Comparison of ENCODE assay signal across 9 cellular contexts in genomic region chr14:60485600-60486251, GRCh38. TPM values are rescaled to one million over a fixed set of nuclear protein-coding genes. Genes with fewer than 3 reads are reported as not detected.
A peak's percentile ranks its signal among the peaks of the same experiment; 100 is the strongest.
DNase-seq lines count a peak whose midpoint lies in the region; ATAC-seq and TF ChIP-seq lines count a peak whose summit lies in the region.
"Had no signal": no experiment of that assay in that cellular context is flagged by ENCODE, and none has a peak within 500 bp of the region (broad histone marks: within the 10 kb centered on the region; RNA-seq: fewer than 3 reads in every experiment).

A gene with protein sequence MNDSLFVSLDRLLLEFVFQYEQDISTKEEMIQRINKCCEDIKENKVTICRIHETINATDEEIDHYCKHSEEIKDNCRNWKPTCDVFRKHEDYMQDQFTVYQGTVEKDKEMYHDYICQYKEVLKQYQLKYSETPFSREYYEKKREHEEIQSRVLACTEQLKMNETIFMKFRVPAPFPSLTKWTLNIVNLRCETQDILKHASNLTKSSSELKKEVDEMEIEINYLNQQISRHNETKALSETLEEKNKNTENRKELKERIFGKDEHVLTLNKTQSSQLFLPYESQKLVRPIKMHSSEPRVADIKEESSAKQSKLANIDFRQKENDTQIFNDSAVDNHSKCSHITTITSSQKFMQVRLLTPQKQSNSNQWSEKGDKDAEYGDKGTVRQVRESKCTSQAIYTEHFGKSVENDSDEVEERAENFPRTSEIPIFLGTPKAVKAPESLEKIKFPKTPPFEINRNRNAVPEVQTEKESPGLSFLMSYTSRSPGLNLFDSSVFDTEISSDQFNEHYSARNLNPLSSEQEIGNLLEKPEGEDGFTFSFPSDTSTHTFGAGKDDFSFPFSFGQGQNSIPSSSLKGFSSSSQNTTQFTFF (minus strand): TSS chr14:60486063. CDS start chr14:60485078, 985 bp downstream.

- no peaks in the 10 kb centered on the region for H3K79me1 ChIP-seq in H9 (ENCODE audit: insufficient read depth, low read depth, low read length, poor library complexity, severe bottlenecking)

- no CpG with 5 or more reads among the region's 57 CpGs for WGBS in H9 (ENCODE audit: extremely low coverage, insufficient read length, low lambda C conversion rate)

- H3K4me3 ChIP-seq in ACC112 (ENCODE audit: low read depth, low read length) (peak within 1 kb of the TSS; percentile 79), adipocyte (ENCODE audit: low read length) (peak within 1 kb of the TSS; percentile 76), muscle layer of colon (ENCODE audit: low read depth in 1 of 2, low read length in 2 of 2) (peak within 1 kb of the TSS; percentile 26 to 58)

- H3K9me3 Mint-ChIP-seq in H9 (peaks cover 2% of the 10 kb centered on the region in 2 experiments; a peak in 4 of 5 replicates), Calu3 (ENCODE audit: low read depth, unreplicated experiment) (peaks cover under 1% of the 10 kb centered on the region)

- H3K27me3 Mint-ChIP-seq in H9 (ENCODE audit: low read depth), result peaks cover 11% of the 10 kb centered on the region
- no peaks in the 10 kb centered on the region for H3K27me3 Mint-ChIP-seq in Calu3 (ENCODE audit: unreplicated experiment)

- H3K27ac Mint-ChIP-seq in H9 (peak within 1 kb of the TSS in 1 of 3 experiments; percentile 75; a peak in 1 of 7 replicates), Calu3 (ENCODE audit: unreplicated experiment) (no peak within 1 kb of the TSS)

- H3K18ac ChIP-seq in H9 (ENCODE audit: insufficient read length, low read depth, low read length), result peak within 1 kb of the TSS; percentile 39

- H3K4me2 ChIP-seq in H9 (ENCODE audit: insufficient read depth, insufficient read length, low read length), result peak within 1 kb of the TSS; percentile 67

- H3K14ac ChIP-seq in H9 (ENCODE audit: insufficient read depth, low read length), result peak within 1 kb of the TSS; percentile 63; the same call in 1 of the 2 replicates

- H3K36me3 Mint-ChIP-seq in H9 (ENCODE audit: insufficient read depth in 1 of 3, low read depth in 3 of 3), result peaks cover 0 to 2% (median 0%) of the 10 kb centered on the region in 3 experiments; a peak in 1 of 7 replicates
- no peaks in the 10 kb centered on the region for H3K36me3 Mint-ChIP-seq in Calu3 (ENCODE audit: insufficient read depth, unreplicated experiment)

- no peak within 1 kb of the TSS for H2BK15ac ChIP-seq in H9 (ENCODE audit: low read depth, low read length)

- no peak within 1 kb of the TSS for H2BK5ac ChIP-seq in H9 (ENCODE audit: insufficient read length, low read length)

- H3K56ac ChIP-seq in H9 (ENCODE audit: insufficient read length, low read depth, low read length), result no peak within 1 kb of the TSS

- no peak within 1 kb of the TSS for H4K8ac ChIP-seq in H9 (replicated peaks; ENCODE audit: insufficient read length, low read depth, low read length)

- H3T11ph ChIP-seq in H9 (ENCODE audit: low read length), result no peak within 1 kb of the TSS

- ATAC-seq in HG03175 (IDR thresholded peaks at IDR 0.05; ENCODE audit: unreplicated experiment), result no peak

- H3K36me3 ChIP-seq in ACC112 (ENCODE audit: insufficient read depth, low read length) (no peaks in the 10 kb centered on the region; the same call in 1 of the 2 replicates), adipocyte (ENCODE audit: control insufficient read depth, insufficient read depth, low read length, severe bottlenecking) (no peaks in the 10 kb centered on the region), muscle layer of colon (ENCODE audit: insufficient read depth, low read length) (no peaks in the 10 kb centered on the region)

- H2BK20ac ChIP-seq in H9 (ENCODE audit: low read depth, low read length, poor library complexity, severe bottlenecking), result no peak within 1 kb of the TSS

- H3K27me3 ChIP-seq in ACC112 (ENCODE audit: insufficient read depth, low read length) (peaks cover 57% of the 10 kb centered on the region), H9 (ENCODE audit: insufficient read depth, low read length) (no peaks in the 10 kb centered on the region; the same call in 1 of the 2 replicates), adipocyte (replicated peaks; ENCODE audit: control insufficient read depth, insufficient read depth, low read length) (peaks cover 53% of the 10 kb centered on the region), muscle layer of colon (ENCODE audit: control insufficient read depth in 1 of 2, insufficient read depth in 2 of 2, low read length in 2 of 2) (peaks cover 0 to 15% of the 10 kb centered on the region in 2 donors)

- peaks cover 8% of the 10 kb centered on the region for H3K23me2 ChIP-seq in H9 (ENCODE audit: insufficient read length, low read depth, low read length, poor library complexity, severe bottlenecking)

- no peak within 1 kb of the TSS for H4K91ac ChIP-seq in H9 (ENCODE audit: insufficient read length, low read depth, low read length)

- no peak within 1 kb of the TSS for H2BK12ac ChIP-seq in H9 (ENCODE audit: insufficient read length, low read depth, low read length)

- H3K27ac ChIP-seq in ACC112 (ENCODE audit: low read depth, low read length) (no peak within 1 kb of the TSS), H9 (ENCODE audit: insufficient read length, low read depth, low read length) (no peak within 1 kb of the TSS), muscle layer of colon (ENCODE audit: low read depth, low read length) (peak within 1 kb of the TSS; percentile 43)

- H2AK5ac ChIP-seq in H9 (ENCODE audit: insufficient read length, low read length), result no peak within 1 kb of the TSS

- H3K4me1 Mint-ChIP-seq in H9 (no peaks in the 10 kb centered on the region), Calu3 (ENCODE audit: low read depth, unreplicated experiment) (no peaks in the 10 kb centered on the region)

- no peak within 1 kb of the TSS for H3K4ac ChIP-seq in H9 (ENCODE audit: low read depth, low read length)

- H3K4me3 Mint-ChIP-seq in H9 (peak within 1 kb of the TSS; percentile 68 to 86), Calu3 (ENCODE audit: low read depth, unreplicated experiment) (no peak within 1 kb of the TSS)

- no peak within 1 kb of the TSS for H2BK120ac ChIP-seq in H9 (ENCODE audit: low read depth, low read length, poor library complexity, severe bottlenecking)

- H3K4me1 ChIP-seq in ACC112 (ENCODE audit: control insufficient read depth, insufficient read depth, low read length, unreplicated experiment) (no peaks in the 10 kb centered on the region), H9 (ENCODE audit: insufficient read depth, low read length) (no peaks in the 10 kb centered on the region), adipocyte (ENCODE audit: control insufficient read depth, insufficient read depth, low read length) (peaks cover 6% of the 10 kb centered on the region), muscle layer of colon (ENCODE audit: insufficient read depth, low read length) (no peaks in the 10 kb centered on the region)

- BruUV-seq in Calu3 (replicated peaks; lab: Mats Ljungman, UMichigan), result no TSS peak

- DNase-seq in H9, result peak; percentile 71
- DNase-seq in adipocyte (ENCODE audit: low read depth), result peak; percentile 9
- no peak for DNase-seq in Calu3
- DNase-seq in NCI-H2171 treated with DMSO at 0.1 percent for 48 hours (lab: John Stamatoyannopoulos, UW), result no peak
- DNase-seq in T-helper 9 cell, result no peak

- peak within 1 kb of the TSS; percentile 52 for H2AFZ ChIP-seq in ACC112 (ENCODE audit: low read length, unreplicated experiment)
- peak within 1 kb of the TSS; percentile 36 for H2AFZ ChIP-seq in H9 (ENCODE audit: low read length)

- H3K9me3 ChIP-seq in H9 (ENCODE audit: control insufficient read depth, low read depth, low read length) (no peaks in the 10 kb centered on the region), adipocyte (ENCODE audit: control insufficient read depth, low read length) (peaks cover 6% of the 10 kb centered on the region), muscle layer of colon (ENCODE audit: low read length) (no peaks in the 10 kb centered on the region)

- H3K9ac ChIP-seq in H9 (ENCODE audit: extremely low read depth, insufficient read length, low read length) (peak within 1 kb of the TSS; percentile 1), adipocyte (ENCODE audit: low read length) (peak within 1 kb of the TSS; percentile 33), muscle layer of colon (ENCODE audit: low read length) (no peak within 1 kb of the TSS)

- no peak for TF ChIP-seq CTCF in H9 (conservative IDR thresholded peaks at IDR 0.05)
- TF ChIP-seq CTCF in Calu3 (IDR thresholded peaks at IDR 0.05; ENCODE audit: unreplicated experiment), result no peak

- H4K20me1 ChIP-seq in H9 (ENCODE audit: control insufficient read depth, insufficient read depth, insufficient read length), result no peaks in the 10 kb centered on the region

- no peak within 1 kb of the TSS for H3K23ac ChIP-seq in H9 (ENCODE audit: insufficient read length, low read depth, low read length)

- H4K5ac ChIP-seq in H9 (ENCODE audit: insufficient read length, low read depth, low read length), result no peak within 1 kb of the TSS

- H3K79me2 ChIP-seq in ACC112 (ENCODE audit: control insufficient read depth, insufficient read depth, low read length, unreplicated experiment) (no peaks in the 10 kb centered on the region), H9 (ENCODE audit: insufficient read depth, low read length) (no peaks in the 10 kb centered on the region)

- CTCF ChIA-PET in Calu3 (lab: Charles Lee), result no interaction called here

- intact Hi-C loops in Calu3 (cut with micrococcal nuclease; ENCODE audit: unreplicated experiment), result no loop called here

RNA-seq across cellular contexts. Expression of the gene that starts here (rescaled TPM):
- total RNA-seq in H9 (2021) (1.1 and 1.8 TPM in 2 replicates), Calu3 (2022) (not detected in 2 replicates)
- total RNA-seq: OCI-LY7 had no signal

Comparison
In these comparisons a context has a peak if more than half of its experiments do, and no peak if none do; other contexts are left out.
1. DNase-seq: peak in H9 (single experiment) and adipocyte (single experiment); none in Calu3 (single experiment), NCI-H2171 treated with DMSO at 0.1 percent for 48 hours (single experiment) and T-helper 9 cell (single experiment).
2. Peak in every context shown above with its lines, with median percentiles within 50 percentile points of each other: H3K4me3 ChIP-seq.